In the genomic region with DNA sequence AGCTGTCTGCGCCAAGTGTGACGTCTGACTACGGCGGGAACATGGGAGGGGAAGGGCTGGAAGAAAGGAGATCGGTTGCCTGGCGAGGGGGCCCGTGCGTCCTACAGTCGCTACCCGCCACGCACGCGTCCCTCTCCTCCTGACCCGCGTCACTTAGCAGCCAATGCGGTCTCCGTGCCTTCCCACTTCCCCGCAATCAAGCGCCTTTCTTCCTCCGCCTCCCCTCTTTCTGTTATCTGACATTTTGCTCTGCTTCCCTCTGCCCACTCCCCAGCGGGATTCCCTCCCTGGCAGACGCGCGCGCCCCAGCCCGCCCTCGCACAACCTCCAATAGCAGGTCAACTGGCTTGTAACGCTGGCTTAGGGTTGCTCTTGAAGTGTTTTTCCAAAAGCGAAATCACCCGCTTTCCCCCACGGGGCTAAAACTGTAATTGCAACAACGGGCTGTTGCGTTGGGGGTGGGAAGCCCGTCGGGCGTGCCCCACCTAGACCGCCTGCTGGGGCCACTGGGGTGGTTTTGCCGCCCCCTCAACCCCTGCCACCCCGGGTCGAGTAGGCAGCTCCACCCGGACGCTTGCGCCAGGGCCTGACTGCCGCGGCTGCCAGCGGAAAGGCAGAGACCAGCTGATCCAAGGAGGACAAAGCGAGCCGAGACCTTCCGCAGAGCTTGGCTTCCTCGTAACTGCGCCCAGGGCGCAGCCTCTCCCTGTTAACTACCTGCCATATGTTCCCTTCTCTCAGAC, we compare ENCODE assay signal across 1 cellular context.
A peak's percentile ranks its signal among the peaks of the same experiment; 100 is the strongest.
TF ChIP-seq lines count a peak whose summit lies in the region.

No MANE protein-coding gene starts in this region.

TF ChIP-seq in GM12878, 131 proteins besides CTCF, POLR2A, EP300 and RAD21 (continued from another document):
- TF ChIP-seq CBX3 (IDR thresholded peaks at IDR 0.05; ENCODE audit: borderline replicate concordance, low read depth) (no peak), CHD2 (IDR thresholded peaks at IDR 0.05; ENCODE audit: borderline replicate concordance, low read depth, low read length) (0 out of 2 replicates have a peak, but pooled peaks have one; percentile 23), MEF2A (IDR thresholded peaks at IDR 0.05; ENCODE audit: insufficient read depth, low read depth, low read length) (no peak), KAT2A (conservative IDR thresholded peaks at IDR 0.05; ENCODE audit: control insufficient read depth, low read depth, low read length) (no peak), IKZF1 (conservative IDR thresholded peaks at IDR 0.05) (peak; percentile 70; the same call in 1 of the 2 replicates), SMC3 (IDR thresholded peaks at IDR 0.05; ENCODE audit: borderline replicate concordance, low read length) (peak; percentile 35; the same call in 1 of the 2 replicates), EZH2 (IDR thresholded peaks at IDR 0.05; ENCODE audit: borderline replicate concordance, control insufficient read depth, low read depth, low read length) (no peak), BMI1 (IDR thresholded peaks at IDR 0.05; ENCODE audit: borderline replicate concordance) (no peak), KLF5 (IDR thresholded peaks at IDR 0.05; ENCODE audit: partially characterized antibody) (peak; percentile 26), SIN3A (IDR thresholded peaks at IDR 0.05; ENCODE audit: low read depth, low read length) (peak; percentile 26; the same call in 1 of the 2 replicates), BCL11A (IDR thresholded peaks at IDR 0.05; ENCODE audit: low read depth, low read length) (no peak), TAF1 (IDR thresholded peaks at IDR 0.05; ENCODE audit: borderline replicate concordance, low read depth, low read length) (no peak), WRNIP1 (IDR thresholded peaks at IDR 0.05; ENCODE audit: borderline replicate concordance, low read depth, low read length) (no peak), ZNF217 (IDR thresholded peaks at IDR 0.05) (no peak), RUNX3 (IDR thresholded peaks at IDR 0.05; ENCODE audit: low read length) (no peak), ZNF24 (IDR thresholded peaks at IDR 0.05) (no peak), MXI1 (IDR thresholded peaks at IDR 0.05; ENCODE audit: low read depth, low read length) (peak; percentile 62; the same call in 1 of the 2 replicates), EGR1 (IDR thresholded peaks at IDR 0.05; ENCODE audit: borderline replicate concordance in 1 of 2, low read depth in 2 of 2, low read length in 2 of 2) (peak in 1 of 2 experiments; percentile 46; a peak in 2 of 3 replicates), TCF3 (IDR thresholded peaks at IDR 0.05; ENCODE audit: borderline replicate concordance, insufficient read depth, low read depth, low read length) (no peak), ZBED1 (IDR thresholded peaks at IDR 0.05; ENCODE audit: borderline replicate concordance) (no peak), SREBF2 (IDR thresholded peaks at IDR 0.05; ENCODE audit: low read length) (no peak), CBFB (IDR thresholded peaks at IDR 0.05; ENCODE audit: low read depth) (no peak), MTA2 (IDR thresholded peaks at IDR 0.05; ENCODE audit: low read depth) (0 out of 2 replicates have a peak, but pooled peaks have one; percentile 11), FOXK2 (IDR thresholded peaks at IDR 0.05) (no peak), ETV6 (conservative IDR thresholded peaks at IDR 0.05 in 1 of 2, IDR thresholded peaks at IDR 0.05 in 1 of 2; ENCODE audit: borderline replicate concordance in 1 of 2, low read depth in 1 of 2) (no peak)
- TF ChIP-seq, protein P1, sequence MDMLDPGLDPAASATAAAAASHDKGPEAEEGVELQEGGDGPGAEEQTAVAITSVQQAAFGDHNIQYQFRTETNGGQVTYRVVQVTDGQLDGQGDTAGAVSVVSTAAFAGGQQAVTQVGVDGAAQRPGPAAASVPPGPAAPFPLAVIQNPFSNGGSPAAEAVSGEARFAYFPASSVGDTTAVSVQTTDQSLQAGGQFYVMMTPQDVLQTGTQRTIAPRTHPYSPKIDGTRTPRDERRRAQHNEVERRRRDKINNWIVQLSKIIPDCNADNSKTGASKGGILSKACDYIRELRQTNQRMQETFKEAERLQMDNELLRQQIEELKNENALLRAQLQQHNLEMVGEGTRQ (IDR thresholded peaks at IDR 0.05; ENCODE audit: borderline replicate concordance, low read depth, low read length), result no peak
- TF ChIP-seq, protein P2, sequence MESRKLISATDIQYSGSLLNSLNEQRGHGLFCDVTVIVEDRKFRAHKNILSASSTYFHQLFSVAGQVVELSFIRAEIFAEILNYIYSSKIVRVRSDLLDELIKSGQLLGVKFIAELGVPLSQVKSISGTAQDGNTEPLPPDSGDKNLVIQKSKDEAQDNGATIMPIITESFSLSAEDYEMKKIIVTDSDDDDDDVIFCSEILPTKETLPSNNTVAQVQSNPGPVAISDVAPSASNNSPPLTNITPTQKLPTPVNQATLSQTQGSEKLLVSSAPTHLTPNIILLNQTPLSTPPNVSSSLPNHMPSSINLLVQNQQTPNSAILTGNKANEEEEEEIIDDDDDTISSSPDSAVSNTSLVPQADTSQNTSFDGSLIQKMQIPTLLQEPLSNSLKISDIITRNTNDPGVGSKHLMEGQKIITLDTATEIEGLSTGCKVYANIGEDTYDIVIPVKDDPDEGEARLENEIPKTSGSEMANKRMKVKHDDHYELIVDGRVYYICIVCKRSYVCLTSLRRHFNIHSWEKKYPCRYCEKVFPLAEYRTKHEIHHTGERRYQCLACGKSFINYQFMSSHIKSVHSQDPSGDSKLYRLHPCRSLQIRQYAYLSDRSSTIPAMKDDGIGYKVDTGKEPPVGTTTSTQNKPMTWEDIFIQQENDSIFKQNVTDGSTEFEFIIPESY (IDR thresholded peaks at IDR 0.05), result no peak
- TF ChIP-seq, protein P3, sequence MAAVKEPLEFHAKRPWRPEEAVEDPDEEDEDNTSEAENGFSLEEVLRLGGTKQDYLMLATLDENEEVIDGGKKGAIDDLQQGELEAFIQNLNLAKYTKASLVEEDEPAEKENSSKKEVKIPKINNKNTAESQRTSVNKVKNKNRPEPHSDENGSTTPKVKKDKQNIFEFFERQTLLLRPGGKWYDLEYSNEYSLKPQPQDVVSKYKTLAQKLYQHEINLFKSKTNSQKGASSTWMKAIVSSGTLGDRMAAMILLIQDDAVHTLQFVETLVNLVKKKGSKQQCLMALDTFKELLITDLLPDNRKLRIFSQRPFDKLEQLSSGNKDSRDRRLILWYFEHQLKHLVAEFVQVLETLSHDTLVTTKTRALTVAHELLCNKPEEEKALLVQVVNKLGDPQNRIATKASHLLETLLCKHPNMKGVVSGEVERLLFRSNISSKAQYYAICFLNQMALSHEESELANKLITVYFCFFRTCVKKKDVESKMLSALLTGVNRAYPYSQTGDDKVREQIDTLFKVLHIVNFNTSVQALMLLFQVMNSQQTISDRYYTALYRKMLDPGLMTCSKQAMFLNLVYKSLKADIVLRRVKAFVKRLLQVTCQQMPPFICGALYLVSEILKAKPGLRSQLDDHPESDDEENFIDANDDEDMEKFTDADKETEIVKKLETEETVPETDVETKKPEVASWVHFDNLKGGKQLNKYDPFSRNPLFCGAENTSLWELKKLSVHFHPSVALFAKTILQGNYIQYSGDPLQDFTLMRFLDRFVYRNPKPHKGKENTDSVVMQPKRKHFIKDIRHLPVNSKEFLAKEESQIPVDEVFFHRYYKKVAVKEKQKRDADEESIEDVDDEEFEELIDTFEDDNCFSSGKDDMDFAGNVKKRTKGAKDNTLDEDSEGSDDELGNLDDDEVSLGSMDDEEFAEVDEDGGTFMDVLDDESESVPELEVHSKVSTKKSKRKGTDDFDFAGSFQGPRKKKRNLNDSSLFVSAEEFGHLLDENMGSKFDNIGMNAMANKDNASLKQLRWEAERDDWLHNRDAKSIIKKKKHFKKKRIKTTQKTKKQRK (IDR thresholded peaks at IDR 0.05; ENCODE audit: low read depth, low read length), result no peak
- TF ChIP-seq, protein P4, sequence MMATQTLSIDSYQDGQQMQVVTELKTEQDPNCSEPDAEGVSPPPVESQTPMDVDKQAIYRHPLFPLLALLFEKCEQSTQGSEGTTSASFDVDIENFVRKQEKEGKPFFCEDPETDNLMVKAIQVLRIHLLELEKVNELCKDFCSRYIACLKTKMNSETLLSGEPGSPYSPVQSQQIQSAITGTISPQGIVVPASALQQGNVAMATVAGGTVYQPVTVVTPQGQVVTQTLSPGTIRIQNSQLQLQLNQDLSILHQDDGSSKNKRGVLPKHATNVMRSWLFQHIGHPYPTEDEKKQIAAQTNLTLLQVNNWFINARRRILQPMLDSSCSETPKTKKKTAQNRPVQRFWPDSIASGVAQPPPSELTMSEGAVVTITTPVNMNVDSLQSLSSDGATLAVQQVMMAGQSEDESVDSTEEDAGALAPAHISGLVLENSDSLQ (IDR thresholded peaks at IDR 0.05), result no peak
- TF ChIP-seq, protein P5, sequence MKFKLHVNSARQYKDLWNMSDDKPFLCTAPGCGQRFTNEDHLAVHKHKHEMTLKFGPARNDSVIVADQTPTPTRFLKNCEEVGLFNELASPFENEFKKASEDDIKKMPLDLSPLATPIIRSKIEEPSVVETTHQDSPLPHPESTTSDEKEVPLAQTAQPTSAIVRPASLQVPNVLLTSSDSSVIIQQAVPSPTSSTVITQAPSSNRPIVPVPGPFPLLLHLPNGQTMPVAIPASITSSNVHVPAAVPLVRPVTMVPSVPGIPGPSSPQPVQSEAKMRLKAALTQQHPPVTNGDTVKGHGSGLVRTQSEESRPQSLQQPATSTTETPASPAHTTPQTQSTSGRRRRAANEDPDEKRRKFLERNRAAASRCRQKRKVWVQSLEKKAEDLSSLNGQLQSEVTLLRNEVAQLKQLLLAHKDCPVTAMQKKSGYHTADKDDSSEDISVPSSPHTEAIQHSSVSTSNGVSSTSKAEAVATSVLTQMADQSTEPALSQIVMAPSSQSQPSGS (IDR thresholded peaks at IDR 0.05; ENCODE audit: low read length), result no peak
- TF ChIP-seq, protein P6, sequence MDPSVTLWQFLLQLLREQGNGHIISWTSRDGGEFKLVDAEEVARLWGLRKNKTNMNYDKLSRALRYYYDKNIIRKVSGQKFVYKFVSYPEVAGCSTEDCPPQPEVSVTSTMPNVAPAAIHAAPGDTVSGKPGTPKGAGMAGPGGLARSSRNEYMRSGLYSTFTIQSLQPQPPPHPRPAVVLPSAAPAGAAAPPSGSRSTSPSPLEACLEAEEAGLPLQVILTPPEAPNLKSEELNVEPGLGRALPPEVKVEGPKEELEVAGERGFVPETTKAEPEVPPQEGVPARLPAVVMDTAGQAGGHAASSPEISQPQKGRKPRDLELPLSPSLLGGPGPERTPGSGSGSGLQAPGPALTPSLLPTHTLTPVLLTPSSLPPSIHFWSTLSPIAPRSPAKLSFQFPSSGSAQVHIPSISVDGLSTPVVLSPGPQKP (IDR thresholded peaks at IDR 0.05; ENCODE audit: low read depth, low read length), result no peak
- TF ChIP-seq, protein P7, sequence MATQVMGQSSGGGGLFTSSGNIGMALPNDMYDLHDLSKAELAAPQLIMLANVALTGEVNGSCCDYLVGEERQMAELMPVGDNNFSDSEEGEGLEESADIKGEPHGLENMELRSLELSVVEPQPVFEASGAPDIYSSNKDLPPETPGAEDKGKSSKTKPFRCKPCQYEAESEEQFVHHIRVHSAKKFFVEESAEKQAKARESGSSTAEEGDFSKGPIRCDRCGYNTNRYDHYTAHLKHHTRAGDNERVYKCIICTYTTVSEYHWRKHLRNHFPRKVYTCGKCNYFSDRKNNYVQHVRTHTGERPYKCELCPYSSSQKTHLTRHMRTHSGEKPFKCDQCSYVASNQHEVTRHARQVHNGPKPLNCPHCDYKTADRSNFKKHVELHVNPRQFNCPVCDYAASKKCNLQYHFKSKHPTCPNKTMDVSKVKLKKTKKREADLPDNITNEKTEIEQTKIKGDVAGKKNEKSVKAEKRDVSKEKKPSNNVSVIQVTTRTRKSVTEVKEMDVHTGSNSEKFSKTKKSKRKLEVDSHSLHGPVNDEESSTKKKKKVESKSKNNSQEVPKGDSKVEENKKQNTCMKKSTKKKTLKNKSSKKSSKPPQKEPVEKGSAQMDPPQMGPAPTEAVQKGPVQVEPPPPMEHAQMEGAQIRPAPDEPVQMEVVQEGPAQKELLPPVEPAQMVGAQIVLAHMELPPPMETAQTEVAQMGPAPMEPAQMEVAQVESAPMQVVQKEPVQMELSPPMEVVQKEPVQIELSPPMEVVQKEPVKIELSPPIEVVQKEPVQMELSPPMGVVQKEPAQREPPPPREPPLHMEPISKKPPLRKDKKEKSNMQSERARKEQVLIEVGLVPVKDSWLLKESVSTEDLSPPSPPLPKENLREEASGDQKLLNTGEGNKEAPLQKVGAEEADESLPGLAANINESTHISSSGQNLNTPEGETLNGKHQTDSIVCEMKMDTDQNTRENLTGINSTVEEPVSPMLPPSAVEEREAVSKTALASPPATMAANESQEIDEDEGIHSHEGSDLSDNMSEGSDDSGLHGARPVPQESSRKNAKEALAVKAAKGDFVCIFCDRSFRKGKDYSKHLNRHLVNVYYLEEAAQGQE (IDR thresholded peaks at IDR 0.05; ENCODE audit: low read depth, low read length), result no peak
- TF ChIP-seq, protein P8, sequence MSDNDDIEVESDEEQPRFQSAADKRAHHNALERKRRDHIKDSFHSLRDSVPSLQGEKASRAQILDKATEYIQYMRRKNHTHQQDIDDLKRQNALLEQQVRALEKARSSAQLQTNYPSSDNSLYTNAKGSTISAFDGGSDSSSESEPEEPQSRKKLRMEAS (IDR thresholded peaks at IDR 0.05; ENCODE audit: low read depth, low read length), result peak; percentile 30; the same call in 1 of the 2 replicates
- TF ChIP-seq, protein P9, sequence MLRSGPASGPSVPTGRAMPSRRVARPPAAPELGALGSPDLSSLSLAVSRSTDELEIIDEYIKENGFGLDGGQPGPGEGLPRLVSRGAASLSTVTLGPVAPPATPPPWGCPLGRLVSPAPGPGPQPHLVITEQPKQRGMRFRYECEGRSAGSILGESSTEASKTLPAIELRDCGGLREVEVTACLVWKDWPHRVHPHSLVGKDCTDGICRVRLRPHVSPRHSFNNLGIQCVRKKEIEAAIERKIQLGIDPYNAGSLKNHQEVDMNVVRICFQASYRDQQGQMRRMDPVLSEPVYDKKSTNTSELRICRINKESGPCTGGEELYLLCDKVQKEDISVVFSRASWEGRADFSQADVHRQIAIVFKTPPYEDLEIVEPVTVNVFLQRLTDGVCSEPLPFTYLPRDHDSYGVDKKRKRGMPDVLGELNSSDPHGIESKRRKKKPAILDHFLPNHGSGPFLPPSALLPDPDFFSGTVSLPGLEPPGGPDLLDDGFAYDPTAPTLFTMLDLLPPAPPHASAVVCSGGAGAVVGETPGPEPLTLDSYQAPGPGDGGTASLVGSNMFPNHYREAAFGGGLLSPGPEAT (IDR thresholded peaks at IDR 0.05; ENCODE audit: low read depth), result no peak
